ENCODE assay signal across 8 cellular contexts in the genomic region with DNA sequence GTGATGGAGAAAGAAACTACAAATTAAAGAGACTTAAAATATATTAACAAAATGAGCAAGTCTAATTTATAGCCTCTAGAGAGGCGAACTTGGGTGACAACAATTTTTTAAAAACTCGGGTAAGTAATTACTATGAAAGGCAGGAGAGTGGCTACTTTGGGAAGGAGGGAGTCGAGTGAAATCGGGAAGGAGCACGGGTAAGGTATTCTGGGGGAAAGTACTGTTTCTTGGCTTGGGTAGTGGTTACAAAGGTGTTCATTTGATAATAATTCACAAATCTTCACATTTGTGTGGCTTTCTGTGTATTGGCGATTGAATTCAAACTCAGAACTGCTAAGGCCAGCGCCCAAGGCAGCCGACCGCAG. TPM values are rescaled to one million over a fixed set of nuclear protein-coding genes. Genes with fewer than 3 reads are reported as not detected.
A peak's percentile ranks its signal among the peaks of the same experiment; 100 is the strongest.
DNase-seq lines count a peak whose midpoint lies in the region; ATAC-seq, FAIRE-seq and TF ChIP-seq lines count a peak whose summit lies in the region.

No MANE protein-coding gene starts in this region.

- DNase-seq in SJSA1 (ENCODE audit: low read depth in 1 of 2, low spot score in 2 of 2) (no peak), esophagus squamous epithelium (lab: John Stamatoyannopoulos, UW) (no peak), gastrocnemius medialis (no peak), LoVo (ENCODE audit: low spot score) (no peak), GM12892 (ENCODE audit: insufficient read length) (no peak)

- WGBS in esophagus squamous epithelium, 2 donors: 26 to 28% methylated on average over 9 of the region's 9 CpGs

- ATAC-seq in GM18517 (IDR thresholded peaks at IDR 0.05; ENCODE audit: unreplicated experiment) (peak; percentile 1), gastrocnemius medialis (no peak), GM21825 (IDR thresholded peaks at IDR 0.05; ENCODE audit: unreplicated experiment) (no peak), GM18520 (IDR thresholded peaks at IDR 0.05; ENCODE audit: unreplicated experiment) (no peak)

- H3K4me3 ChIP-seq in SJSA1: peak overlapping the region; percentile 52
- peak overlapping the region; percentile 49 to 71 (median 61) for H3K4me3 ChIP-seq in esophagus squamous epithelium
- peak overlapping the region in 2 of 4 donors; percentile 63 to 92 for H3K4me3 ChIP-seq in gastrocnemius medialis

- H3K9me3 ChIP-seq in SJSA1 (replicated peaks) (no peaks in the 10 kb centered on the region), esophagus squamous epithelium (no peaks in the 10 kb centered on the region), gastrocnemius medialis (no peaks in the 10 kb centered on the region)

- no peaks in the 10 kb centered on the region for H3K36me3 ChIP-seq in SJSA1
- no peaks in the 10 kb centered on the region for H3K36me3 ChIP-seq in esophagus squamous epithelium
- no peaks in the 10 kb centered on the region for H3K36me3 ChIP-seq in gastrocnemius medialis

- TF ChIP-seq POLR2A in esophagus squamous epithelium (IDR thresholded peaks at IDR 0.05) (no peak), gastrocnemius medialis (IDR thresholded peaks at IDR 0.05) (no peak), GM12892 (IDR thresholded peaks at IDR 0.05; ENCODE audit: low read depth, low read length) (no peak)

- FAIRE-seq in GM12892 (lab: Jason Lieb, UNC): no peak

- peaks cover 18% of the 10 kb centered on the region for H3K4me1 ChIP-seq in SJSA1 (replicated peaks)
- peaks cover 18 to 37% (median 20%) of the 10 kb centered on the region in 3 donors for H3K4me1 ChIP-seq in esophagus squamous epithelium
- H3K4me1 ChIP-seq in gastrocnemius medialis: peaks cover 11 to 29% of the 10 kb centered on the region in 2 donors

- TF ChIP-seq CTCF in esophagus squamous epithelium (IDR thresholded peaks at IDR 0.05) (no peak), gastrocnemius medialis (IDR thresholded peaks at IDR 0.05 in 4 of 5, conservative IDR thresholded peaks at IDR 0.05 in 1 of 5) (no peak)

- no peak overlapping the region for H3K27ac ChIP-seq in SJSA1
- H3K27ac ChIP-seq in esophagus squamous epithelium: peak overlapping the region; percentile 45 to 86 (median 84)
- peak overlapping the region in 3 of 4 donors; percentile 39 to 48 (median 46) for H3K27ac ChIP-seq in gastrocnemius medialis

- H3K27me3 ChIP-seq in SJSA1 (replicated peaks): no peaks in the 10 kb centered on the region
- H3K27me3 ChIP-seq in esophagus squamous epithelium: peaks cover 0 to 28% (median 0%) of the 10 kb centered on the region in 4 donors
- H3K27me3 ChIP-seq in gastrocnemius medialis: peaks cover 5 to 13% (median 13%) of the 10 kb centered on the region in 3 donors

- intact Hi-C loops in esophagus squamous epithelium (cut with DNase I) (loop anchor here (5.0 kb wide), 1 partner anchor 188 kb away; no protein-coding TSS in a partner anchor), gastrocnemius medialis (cut with DNase I; ENCODE audit: low total_unique reads) (loop anchor here (1.0 kb wide), 1 partner anchor 186 kb away; no protein-coding TSS in a partner anchor)

- in situ Hi-C loops in gastrocnemius medialis (cut with MboI; ENCODE audit: low sequenced_read_pairs in 4 of 4): loop anchor here (5.0 to 25.0 kb wide), 4 partner anchors 183 to 1862 kb away; no protein-coding TSS in a partner anchor

RNA-seq across cellular contexts. Expression of gene GRID1, which starts 32.9 kb away (rescaled TPM):
- 0.05 TPM in 1 of 2 replicates, not detected in the other for total RNA-seq in SJSA1 (2014; rRNA removed; shearing (Covaris generic))
- total RNA-seq in esophagus squamous epithelium (1 to 10 TPM in 1 of 4 donors, under 1 TPM in 3; 0.03 to 2.7 (median 0.49) TPM), gastrocnemius medialis (1 to 10 TPM in 2 of 4 donors, under 1 TPM in 2; 0.17 to 1.4 (median 0.79) TPM)
- 0.06 TPM for polyA plus RNA-seq in GM12892 (2012; ENCODE audit: missing spikeins)
